Comparison of ENCODE assay signal across 22 cellular contexts in the genomic region with DNA sequence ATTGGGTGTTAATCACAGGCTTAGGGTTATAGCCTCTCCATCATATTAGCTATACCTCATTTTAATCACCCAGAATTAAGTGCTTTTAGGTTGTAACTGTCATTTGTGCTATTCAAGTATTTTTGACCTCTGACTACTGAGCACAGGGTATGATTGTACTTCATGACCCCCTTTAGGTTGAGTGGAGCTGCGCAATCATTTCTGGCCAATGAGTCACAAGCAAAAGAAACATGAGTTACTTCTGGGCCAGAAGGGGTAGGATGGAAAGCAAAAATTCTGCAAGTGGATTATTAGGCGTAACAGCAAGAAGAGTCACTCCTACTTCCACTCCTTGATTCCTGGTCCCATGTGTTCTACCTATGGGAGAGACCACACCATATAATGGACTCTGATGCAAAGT.
"Had no signal": no experiment of that assay in that cellular context is flagged by ENCODE, and none has a peak within 500 bp of the region (broad histone marks: within the 10 kb centered on the region; RNA-seq: fewer than 3 reads in every experiment).

No MANE protein-coding gene starts in this region.

- H3K4me3 ChIP-seq: adrenal gland, gastrocnemius medialis, lower lobe of right lung, right lobe of liver, stomach, suprapubic skin, tibial nerve had no signal

- DNase-seq: activated CD4-positive, alpha-beta T cell treated with anti-CD3 and anti-CD28 coated beads for 1 hour; activated T-cell treated with anti-CD3 and anti-CD28 coated beads, Interleukin-2, amount 50 U/mL, for 1 hour; adrenal gland; cerebellar nuclear complex; cortex of kidney; erythroblast; gastrocnemius medialis; head of caudate nucleus; kidney; lower lobe of right lung; naive B cell; occipital lobe; posterior cingulate gyrus; right lobe of liver; small intestine; stimulated activated CD4-positive, alpha-beta T cell treated with anti-CD3 and anti-CD28 coated beads, Interleukin-2, amount 100 ng/mL, for 24 hours; stomach; T-cell; WERI-Rb-1 had no signal

- ATAC-seq: gastrocnemius medialis; lower lobe of right lung; right lobe of liver; stimulated activated memory B cell treated with anti-CD40 and anti-IgM and Interleukin-4, amounts not matched to agents 10 μg/mL and 1 μg/mL and 100 μg/mL, for 72 hours; T-cell had no signal

- H3K27me3 ChIP-seq: adrenal gland, gastrocnemius medialis, right lobe of liver, stomach, suprapubic skin, tibial nerve had no signal

- FAIRE-seq: kidney, small intestine had no signal

- H3K36me3 ChIP-seq: adrenal gland, gastrocnemius medialis, lower lobe of right lung, right lobe of liver, stomach, suprapubic skin, tibial nerve, WERI-Rb-1 had no signal
